2 cellular contexts compared by ENCODE assay signal in genomic region chr22:30626413-30626812, GRCh38.
TF ChIP-seq lines count a peak whose summit lies in the region.

No MANE protein-coding gene starts in this region.

TF ChIP-seq in HCT116, 20 proteins besides CTCF, POLR2A, EP300 and RAD21:
- no peak for TF ChIP-seq ZBTB33 (IDR thresholded peaks at IDR 0.05; ENCODE audit: extremely low read depth, insufficient replicate concordance, low read length)
TF ChIP-seq in HCT116: peak in this region for 0.

TF ChIP-seq in WTC11, 78 proteins besides CTCF, POLR2A, EP300 and RAD21:
- TF ChIP-seq ZNF232 (CRISPR knock-in tag; IDR thresholded peaks at IDR 0.05) = no peak
- TF ChIP-seq, protein P1, sequence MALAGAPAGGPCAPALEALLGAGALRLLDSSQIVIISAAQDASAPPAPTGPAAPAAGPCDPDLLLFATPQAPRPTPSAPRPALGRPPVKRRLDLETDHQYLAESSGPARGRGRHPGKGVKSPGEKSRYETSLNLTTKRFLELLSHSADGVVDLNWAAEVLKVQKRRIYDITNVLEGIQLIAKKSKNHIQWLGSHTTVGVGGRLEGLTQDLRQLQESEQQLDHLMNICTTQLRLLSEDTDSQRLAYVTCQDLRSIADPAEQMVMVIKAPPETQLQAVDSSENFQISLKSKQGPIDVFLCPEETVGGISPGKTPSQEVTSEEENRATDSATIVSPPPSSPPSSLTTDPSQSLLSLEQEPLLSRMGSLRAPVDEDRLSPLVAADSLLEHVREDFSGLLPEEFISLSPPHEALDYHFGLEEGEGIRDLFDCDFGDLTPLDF (CRISPR knock-in tag; IDR thresholded peaks at IDR 0.05) = no peak
- TF ChIP-seq JUN (CRISPR knock-in tag; IDR thresholded peaks at IDR 0.05) = no peak
- no peak for TF ChIP-seq ESRRA (CRISPR knock-in tag; IDR thresholded peaks at IDR 0.05; ENCODE audit: borderline replicate concordance)
- TF ChIP-seq RORB (CRISPR knock-in tag; IDR thresholded peaks at IDR 0.05) = no peak
- TF ChIP-seq GABPB1 (CRISPR knock-in tag; IDR thresholded peaks at IDR 0.05) = no peak
- TF ChIP-seq, protein P2, sequence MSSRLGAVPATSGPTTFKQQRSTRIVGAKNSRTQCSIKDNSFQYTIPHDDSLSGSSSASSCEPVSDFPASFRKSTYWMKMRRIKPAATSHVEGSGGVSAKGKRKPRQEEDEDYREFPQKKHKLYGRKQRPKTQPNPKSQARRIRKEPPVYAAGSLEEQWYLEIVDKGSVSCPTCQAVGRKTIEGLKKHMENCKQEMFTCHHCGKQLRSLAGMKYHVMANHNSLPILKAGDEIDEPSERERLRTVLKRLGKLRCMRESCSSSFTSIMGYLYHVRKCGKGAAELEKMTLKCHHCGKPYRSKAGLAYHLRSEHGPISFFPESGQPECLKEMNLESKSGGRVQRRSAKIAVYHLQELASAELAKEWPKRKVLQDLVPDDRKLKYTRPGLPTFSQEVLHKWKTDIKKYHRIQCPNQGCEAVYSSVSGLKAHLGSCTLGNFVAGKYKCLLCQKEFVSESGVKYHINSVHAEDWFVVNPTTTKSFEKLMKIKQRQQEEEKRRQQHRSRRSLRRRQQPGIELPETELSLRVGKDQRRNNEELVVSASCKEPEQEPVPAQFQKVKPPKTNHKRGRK (CRISPR knock-in tag; IDR thresholded peaks at IDR 0.05; ENCODE audit: borderline replicate concordance) = no peak
- no peak for TF ChIP-seq NFATC4 (CRISPR knock-in tag; IDR thresholded peaks at IDR 0.05)
TF ChIP-seq in WTC11: peak in this region for 0.
